9 cellular contexts compared by ENCODE assay signal in the genomic region with DNA sequence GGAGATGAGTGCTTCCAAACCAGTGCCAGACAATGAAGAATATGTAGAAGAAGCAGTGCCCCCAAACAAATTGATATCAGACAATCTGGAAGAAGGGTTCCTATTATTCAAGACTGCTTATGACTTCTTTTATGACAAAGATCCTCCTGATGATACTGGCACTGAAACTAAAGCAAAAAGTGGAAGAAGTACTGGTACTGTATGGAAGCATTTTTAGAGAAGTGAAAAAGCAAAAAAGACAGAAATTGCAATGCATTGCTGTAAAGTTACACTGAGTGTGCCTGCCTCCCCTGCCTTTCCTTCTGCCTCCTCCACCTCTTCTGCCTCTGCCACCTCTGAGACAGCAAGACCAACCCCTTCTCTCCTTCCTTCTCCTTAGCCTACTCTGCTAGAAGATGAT.
DNase-seq lines count a peak whose midpoint lies in the region; ATAC-seq, FAIRE-seq and TF ChIP-seq lines count a peak whose summit lies in the region.
"Had no signal": no experiment of that assay in that cellular context is flagged by ENCODE, and none has a peak within 500 bp of the region (broad histone marks: within the 10 kb centered on the region; RNA-seq: fewer than 3 reads in every experiment).

No MANE protein-coding gene starts in this region.

- H3K4me3 ChIP-seq in BE2C (ENCODE audit: low read depth, low read length) = no peak overlapping the region

- no peaks in the 10 kb centered on the region for H3K27me3 ChIP-seq in BE2C

- ATAC-seq in GM19452 (IDR thresholded peaks at IDR 0.05; ENCODE audit: unreplicated experiment) (peak; percentile 58), HG02981 (IDR thresholded peaks at IDR 0.05; ENCODE audit: unreplicated experiment) (peak; percentile 62)

- no peaks in the 10 kb centered on the region for H3K9me3 ChIP-seq in BE2C
- H3K9me3 ChIP-seq: SK-N-SH had no signal

- TF ChIP-seq POLR2A in GM12891 (IDR thresholded peaks at IDR 0.05; ENCODE audit: low read depth, low read length) = no peak

- H3K4me1 ChIP-seq in BE2C = no peaks in the 10 kb centered on the region

- DNase-seq in GM12891 (ENCODE audit: insufficient read length, low spot score) (no peak), NOMO-1 treated with dmso at 0.1 percent for 144 hours (lab: John Stamatoyannopoulos, UW; ENCODE audit: unreplicated experiment) (peak; percentile 34), DMS153 treated with DMSO at 0.1 percent for 48 hours (lab: John Stamatoyannopoulos, UW; ENCODE audit: unreplicated experiment) (no peak), kidney glomerular epithelial cell (lab: John Stamatoyannopoulos, UW) (no peak), NCI-H1436 (lab: John Stamatoyannopoulos, UW) (no peak), BE2C (no peak)
- DNase-seq: SK-N-SH had no signal

- H3K36me3 ChIP-seq in BE2C = no peaks in the 10 kb centered on the region

- FAIRE-seq in GM12891 (lab: Jason Lieb, UNC) = peak; percentile 61

- TF ChIP-seq CTCF in BE2C (IDR thresholded peaks at IDR 0.05; ENCODE audit: low read depth, low read length) = no peak

TF ChIP-seq in GM12891, 5 proteins besides CTCF, POLR2A, EP300 and RAD21:
- TF ChIP-seq POLR2AphosphoS5 (IDR thresholded peaks at IDR 0.05; ENCODE audit: low read depth, low read length) = no peak
- peak; percentile 95 for TF ChIP-seq SPI1 (IDR thresholded peaks at IDR 0.05; ENCODE audit: low read depth, low read length)
